Comparison of ENCODE assay signal across 2 cellular contexts in genomic region chr12:119177724-119178380, GRCh38.
TF ChIP-seq lines count a peak whose summit lies in the region.

No MANE protein-coding gene starts in this region.

TF ChIP-seq in IMR-90, 13 proteins besides CTCF, POLR2A, EP300 and RAD21:
- TF ChIP-seq MAFK (IDR thresholded peaks at IDR 0.05; ENCODE audit: low read depth, low read length) (no peak), MAZ (IDR thresholded peaks at IDR 0.05; ENCODE audit: borderline replicate concordance, low read depth, low read length) (no peak), NFE2L2 (IDR thresholded peaks at IDR 0.05; ENCODE audit: low read depth, low read length) (no peak), RFX5 (IDR thresholded peaks at IDR 0.05; ENCODE audit: low read depth, low read length) (no peak), MXI1 (IDR thresholded peaks at IDR 0.05; ENCODE audit: borderline replicate concordance, low read depth, low read length) (no peak), USF2 (IDR thresholded peaks at IDR 0.05; ENCODE audit: low read depth, low read length) (no peak), RCOR1 (IDR thresholded peaks at IDR 0.05; ENCODE audit: insufficient replicate concordance, low read length) (no peak)

TF ChIP-seq in H1, 55 proteins besides CTCF, POLR2A, EP300 and RAD21:
- no peak for TF ChIP-seq BACH1 (IDR thresholded peaks at IDR 0.05; ENCODE audit: low read length)
- TF ChIP-seq CHD1 (IDR thresholded peaks at IDR 0.05; ENCODE audit: low read depth, low read length), result no peak
- no peak for TF ChIP-seq BRCA1 (IDR thresholded peaks at IDR 0.05; ENCODE audit: low read depth, low read length)
- TF ChIP-seq ATF2 (IDR thresholded peaks at IDR 0.05; ENCODE audit: low read length), result no peak
- TF ChIP-seq SP1 (IDR thresholded peaks at IDR 0.05; ENCODE audit: low read depth, low read length), result 0 out of 2 replicates have a peak, but pooled peaks have one; percentile 25
